Comparison of ENCODE assay signal across 13 cellular contexts in the genomic region with DNA sequence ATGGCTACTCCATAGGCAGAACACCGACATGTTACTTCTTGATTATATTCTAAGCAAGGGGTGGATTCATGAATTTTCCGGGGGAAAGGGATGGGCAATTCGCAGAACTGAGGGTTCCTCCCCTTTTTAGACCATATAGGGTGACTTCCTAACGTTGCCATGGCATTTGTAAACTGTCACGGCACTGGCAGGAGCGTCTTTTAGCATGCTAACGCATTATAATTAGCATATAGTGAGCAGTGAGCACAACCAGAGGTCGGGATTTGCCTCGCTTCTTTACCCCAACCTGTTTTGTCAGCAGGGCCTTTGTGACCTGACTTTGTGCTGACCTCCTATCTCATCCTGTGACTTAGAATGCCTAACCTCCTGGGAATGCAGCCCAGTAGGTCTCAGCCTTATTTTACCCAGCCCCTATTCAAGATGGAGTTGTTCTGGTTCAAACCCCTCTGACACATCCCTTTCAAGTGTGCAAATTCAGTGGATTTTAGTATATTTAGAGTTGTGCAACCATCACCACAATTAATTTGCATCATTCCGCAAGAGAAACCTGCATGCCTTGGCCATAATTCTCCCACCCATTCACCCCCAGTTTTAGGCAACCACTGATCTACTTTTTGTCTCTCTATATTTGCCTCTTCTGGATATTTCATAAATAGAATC. TPM values are rescaled to one million over a fixed set of nuclear protein-coding genes. Genes with fewer than 3 reads are reported as not detected.
DNase-seq lines count a peak whose midpoint lies in the region; ATAC-seq and TF ChIP-seq lines count a peak whose summit lies in the region.
"Had no signal": no experiment of that assay in that cellular context is flagged by ENCODE, and none has a peak within 500 bp of the region (broad histone marks: within the 10 kb centered on the region; RNA-seq: fewer than 3 reads in every experiment).

No MANE protein-coding gene starts in this region.

- peaks cover 7% of the 10 kb centered on the region; the same call in 1 of the 2 replicates for H3K36me3 ChIP-seq in HUES64 (ENCODE audit: insufficient read depth, low read length)
- no peaks in the 10 kb centered on the region for H3K36me3 ChIP-seq in smooth muscle cell (ENCODE audit: low read depth)

- H3F3A ChIP-seq in smooth muscle cell (ENCODE audit: low read depth), result peaks cover 11% of the 10 kb centered on the region

- TF ChIP-seq CTCF in coronary artery (IDR thresholded peaks at IDR 0.05), result no peak
- TF ChIP-seq CTCF in smooth muscle cell (IDR thresholded peaks at IDR 0.05; ENCODE audit: borderline replicate concordance, insufficient read depth, poor library complexity, severe bottlenecking), result no peak

- H4K20me1 ChIP-seq in smooth muscle cell (ENCODE audit: low read depth), result peaks cover 89% of the 10 kb centered on the region

- H3K4me2 ChIP-seq in smooth muscle cell, result peak overlapping the region; percentile 78
- H3K4me2 ChIP-seq: PC-9 had no signal

- H3K4me1 ChIP-seq in HUES64 (ENCODE audit: insufficient read depth, low read length), result peaks cover 35% of the 10 kb centered on the region
- H3K4me1 ChIP-seq in smooth muscle cell (ENCODE audit: low read depth), result peaks cover 39% of the 10 kb centered on the region

- H3K27me3 ChIP-seq in HUES64 (ENCODE audit: insufficient read depth, low read length) (no peaks in the 10 kb centered on the region), smooth muscle cell (ENCODE audit: low read depth) (no peaks in the 10 kb centered on the region)

- H3K4me3 ChIP-seq in HUES64 (ENCODE audit: low read length) (peak overlapping the region; percentile 48), coronary artery (peak overlapping the region; percentile 61), smooth muscle cell (peak overlapping the region; percentile 5)
- H3K4me3 ChIP-seq: PC-9 had no signal

- ATAC-seq in HG03565 (IDR thresholded peaks at IDR 0.05; ENCODE audit: unreplicated experiment) (no peak), GM21529 (IDR thresholded peaks at IDR 0.05; ENCODE audit: unreplicated experiment) (no peak), GM21447 (IDR thresholded peaks at IDR 0.05; ENCODE audit: unreplicated experiment) (no peak), GM18861 (IDR thresholded peaks at IDR 0.05; ENCODE audit: unreplicated experiment) (no peak)

- H3K27ac ChIP-seq in HUES64 (ENCODE audit: low read depth, low read length) (peak overlapping the region; percentile 93), coronary artery (no peak overlapping the region), smooth muscle cell (ENCODE audit: low read depth) (peak overlapping the region; percentile 82)
- H3K27ac ChIP-seq: PC-9 had no signal

- no peak overlapping the region for H2AFZ ChIP-seq in smooth muscle cell (ENCODE audit: low read depth)
- H2AFZ ChIP-seq: PC-9 had no signal

- H3K79me2 ChIP-seq in smooth muscle cell (ENCODE audit: low read depth), result peaks cover 79% of the 10 kb centered on the region

- H3K9me3 ChIP-seq in HUES64 (ENCODE audit: insufficient read depth, low read depth, low read length) (no peaks in the 10 kb centered on the region), smooth muscle cell (replicated peaks; ENCODE audit: low read depth) (no peaks in the 10 kb centered on the region)

- H3K9ac ChIP-seq in HUES64 (ENCODE audit: low read depth, low read length) (peak overlapping the region; percentile 46), smooth muscle cell (ENCODE audit: low read depth) (peak overlapping the region; percentile 35)

- DNase-seq in coronary artery (ENCODE audit: low spot score) (no peak), iPS-NIHi7 (ENCODE audit: extremely low spot score) (peak; percentile 60), smooth muscle cell (lab: John Stamatoyannopoulos, UW; ENCODE audit: unreplicated experiment) (no peak)
- DNase-seq: activated CD4-positive, alpha-beta T cell treated with anti-CD3 and anti-CD28 coated beads, Interleukin-2, amount 50 U/mL, for 4 hours; DMS153; immature natural killer cell; MV-4-11; PC-9 had no signal

- WGBS in HUES64, result 11% methylated on average over 10 of the region's 10 CpGs
- 13% methylated on average over 10 of the region's 10 CpGs for whole genome bisulfite sequencing in smooth muscle cell (ENCODE audit: low lambda C conversion rate)

RNA-seq across cellular contexts. Expression of a gene that starts 27.4 kb away (rescaled TPM):
- 15.3 TPM for polyA plus RNA-seq in HUES64 (2013, experiment 1 of 2)
- polyA plus RNA-seq in HUES64 (2013, experiment 2 of 2), result 17.8 TPM
- 26.4 and 29.2 TPM in 2 replicates for total RNA-seq in smooth muscle cell
- 4.6 and 7.0 TPM in 2 replicates for polyA plus RNA-seq in smooth muscle cell

Comparison
In these comparisons a context has a peak if more than half of its experiments do, and no peak if none do; other contexts are left out.
1. H3K27ac ChIP-seq: peak in HUES64 (single experiment) and smooth muscle cell (single experiment); none in coronary artery (0 of 2).
2. H3K4me3 ChIP-seq: peak in every context shown above with its lines; median percentile 61 in coronary artery; 48 in HUES64; 5 in smooth muscle cell.